Comparison of ENCODE assay signal across 35 cellular contexts in genomic region chr1:38446936-38447335, GRCh38.
"Had no signal": no experiment of that assay in that cellular context is flagged by ENCODE, and none has a peak within 500 bp of the region (broad histone marks: within the 10 kb centered on the region; RNA-seq: fewer than 3 reads in every experiment).

No MANE protein-coding gene starts in this region.

- FAIRE-seq: TTC549 had no signal

- H3K27ac Mint-ChIP-seq: activated B cell treated with CpG ODN at 0.5 μM for 24 hours; activated CD4-positive, alpha-beta memory T cell treated with anti-CD3 and anti-CD28 coated beads for 36 hours; activated CD4-positive, alpha-beta T cell treated with anti-CD3 and anti-CD28 coated beads, Interleukin-2, amount 10 ng/mL, durations not matched to agents 24 days and 14 days; activated CD8-positive, alpha-beta T cell treated with anti-CD3 and anti-CD28 coated beads for 36 hours; activated naive CD4-positive, alpha-beta T cell treated with anti-CD3 and anti-CD28 coated beads, Interleukin-2, amount 10 ng/mL, durations not matched to agents 7 days and 5 days; activated naive CD4-positive, alpha-beta T cell treated with anti-CD3 and anti-CD28 coated beads, Interleukin-2, amount 50 U/mL, for 24 hours; activated naive CD8-positive, alpha-beta T cell; activated naive CD8-positive, alpha-beta T cell treated with anti-CD3 and anti-CD28 coated beads, Interleukin-2, amount 10 ng/mL, durations not matched to agents 7 days and 5 days; activated naive CD8-positive, alpha-beta T cell treated with anti-CD3 and anti-CD28 coated beads, Interleukin-2, amount 50 U/mL, for 24 hours; activated T-cell treated with anti-CD3 and anti-CD28 coated beads, Interleukin-2, amount 50 U/mL, for 72 hours; activated T-helper 1 cell treated with anti-CD3 and anti-CD28 coated beads, Interleukin-12 subunit alpha, Interleukin-12 subunit beta, Interleukin-2, Interleukin-4 antibody, amounts not matched to agents 30 ng/mL and 10 ng/mL and 1 ng/mL, durations not matched to agents 14 hours and 24 hours and 36 hours; activated T-helper 17 cell treated with anti-CD3 and anti-CD28 coated beads, Interleukin-2, amount 50 U/mL, for 72 hours; T-cell; T-helper 2 cell treated with Interferon-gamma antibody and Interleukin-4, amounts not matched to agents 5 μg/mL and 100 μg/mL, for 36 hours had no signal

- H3K9me3 ChIP-seq: ascending aorta, body of pancreas had no signal

- H3K4me3 Mint-ChIP-seq: activated B cell treated with CpG ODN at 0.5 μM for 24 hours; activated CD4-positive, alpha-beta memory T cell treated with anti-CD3 and anti-CD28 coated beads for 36 hours; activated CD4-positive, alpha-beta T cell treated with anti-CD3 and anti-CD28 coated beads, Interleukin-2, amount 10 ng/mL, durations not matched to agents 24 days and 14 days; activated CD8-positive, alpha-beta T cell treated with anti-CD3 and anti-CD28 coated beads for 36 hours; activated naive CD4-positive, alpha-beta T cell treated with anti-CD3 and anti-CD28 coated beads, Interleukin-2, amount 10 ng/mL, durations not matched to agents 7 days and 5 days; activated naive CD4-positive, alpha-beta T cell treated with anti-CD3 and anti-CD28 coated beads, Interleukin-2, amount 50 U/mL, for 24 hours; activated naive CD8-positive, alpha-beta T cell; activated naive CD8-positive, alpha-beta T cell treated with anti-CD3 and anti-CD28 coated beads, Interleukin-2, amount 10 ng/mL, durations not matched to agents 7 days and 5 days; activated naive CD8-positive, alpha-beta T cell treated with anti-CD3 and anti-CD28 coated beads, Interleukin-2, amount 50 U/mL, for 24 hours; activated T-cell treated with anti-CD3 and anti-CD28 coated beads, Interleukin-2, amount 50 U/mL, for 4 hours; activated T-cell treated with anti-CD3 and anti-CD28 coated beads, Interleukin-2, amount 50 U/mL, for 72 hours; activated T-helper 1 cell treated with anti-CD3 and anti-CD28 coated beads, Interleukin-12 subunit alpha, Interleukin-12 subunit beta, Interleukin-2, Interleukin-4 antibody, amounts not matched to agents 30 ng/mL and 10 ng/mL and 1 ng/mL, durations not matched to agents 14 hours and 24 hours and 36 hours; activated T-helper 17 cell treated with anti-CD3 and anti-CD28 coated beads, Interleukin-2, amount 50 U/mL, for 72 hours; T-cell; T-helper 2 cell treated with Interferon-gamma antibody and Interleukin-4, amounts not matched to agents 5 μg/mL and 100 μg/mL, for 36 hours had no signal

- H3K4me1 ChIP-seq: ascending aorta, body of pancreas, breast epithelium had no signal

- DNase-seq: activated B cell treated with CpG ODN at 0.5 μM for 24 hours; activated CD4-positive, alpha-beta memory T cell treated with anti-CD3 and anti-CD28 coated beads for 36 hours; activated CD4-positive, alpha-beta T cell treated with anti-CD3 and anti-CD28 coated beads for 4 hours; activated CD4-positive, alpha-beta T cell treated with anti-CD3 and anti-CD28 coated beads, Interleukin-2, amount 10 ng/mL, durations not matched to agents 24 days and 14 days; activated CD4-positive, alpha-beta T cell treated with anti-CD3 and anti-CD28 coated beads, Interleukin-2, amount 50 U/mL, for 1 hour; activated CD4-positive, alpha-beta T cell treated with anti-CD3 and anti-CD28 coated beads, Interleukin-2, amount 50 U/mL, for 4 hours; activated CD4-positive, CD25-positive, alpha-beta regulatory T cell treated with anti-CD3 and anti-CD28 coated beads, Interleukin-2, amount 50 U/mL, for 72 hours; activated CD8-positive, alpha-beta memory T cell treated with anti-CD3 and anti-CD28 coated beads, Interleukin-2, amount 50 U/mL, for 4 hours; activated CD8-positive, alpha-beta T cell treated with anti-CD3 and anti-CD28 coated beads for 36 hours; activated gamma-delta T cell; activated naive CD4-positive, alpha-beta T cell treated with anti-CD3 and anti-CD28 coated beads, Interleukin-2, amount 10 ng/mL, durations not matched to agents 7 days and 5 days; activated naive CD4-positive, alpha-beta T cell treated with Interleukin-2 at 50 U/mL for 16 hours; activated naive CD8-positive, alpha-beta T cell treated with anti-CD3 and anti-CD28 coated beads, Interleukin-2, amount 10 ng/mL, durations not matched to agents 7 days and 5 days; activated naive CD8-positive, alpha-beta T cell treated with anti-CD3 and anti-CD28 coated beads, Interleukin-2, amount 50 U/mL, for 24 hours; activated T-cell treated with anti-CD3 and anti-CD28 coated beads for 4 hours; activated T-cell treated with anti-CD3 and anti-CD28 coated beads, Interleukin-2, amount 50 U/mL, for 1 hour; activated T-cell treated with anti-CD3 and anti-CD28 coated beads, Interleukin-2, amount 50 U/mL, for 4 hours; activated T-cell treated with anti-CD3 and anti-CD28 coated beads, Interleukin-2, amount 50 U/mL, for 72 hours; amygdala; anterior cingulate cortex; body of pancreas; brain microvascular endothelial cell; central memory CD4-positive, alpha-beta T cell; T-cell; T-helper 2 cell; T-helper 9 cell had no signal

- H3K4me1 Mint-ChIP-seq: activated B cell treated with CpG ODN at 0.5 μM for 24 hours; activated CD4-positive, alpha-beta T cell treated with anti-CD3 and anti-CD28 coated beads, Interleukin-2, amount 10 ng/mL, durations not matched to agents 24 days and 14 days; activated naive CD4-positive, alpha-beta T cell treated with anti-CD3 and anti-CD28 coated beads, Interleukin-2, amount 10 ng/mL, durations not matched to agents 7 days and 5 days; activated naive CD4-positive, alpha-beta T cell treated with anti-CD3 and anti-CD28 coated beads, Interleukin-2, amount 50 U/mL, for 24 hours; activated naive CD8-positive, alpha-beta T cell treated with anti-CD3 and anti-CD28 coated beads, Interleukin-2, amount 10 ng/mL, durations not matched to agents 7 days and 5 days; activated naive CD8-positive, alpha-beta T cell treated with anti-CD3 and anti-CD28 coated beads, Interleukin-2, amount 50 U/mL, for 24 hours; activated T-helper 17 cell treated with anti-CD3 and anti-CD28 coated beads, Interleukin-2, amount 50 U/mL, for 72 hours; T-cell had no signal

- H3K27me3 ChIP-seq: ascending aorta, body of pancreas, brain microvascular endothelial cell, breast epithelium had no signal

- H3K27ac ChIP-seq: ascending aorta, body of pancreas, brain microvascular endothelial cell, breast epithelium, VCaP had no signal

- H3K36me3 ChIP-seq: ascending aorta, brain microvascular endothelial cell, breast epithelium had no signal

- ATAC-seq: activated CD8-positive, alpha-beta T cell treated with anti-CD3 and anti-CD28 coated beads for 36 hours; activated naive CD8-positive, alpha-beta T cell treated with anti-CD3 and anti-CD28 coated beads, Interleukin-2, amount 50 U/mL, for 24 hours; activated T-cell treated with anti-CD3 and anti-CD28 coated beads, Interleukin-2, amount 50 U/mL, for 4 hours; activated T-cell treated with anti-CD3 and anti-CD28 coated beads, Interleukin-2, amount 50 U/mL, for 72 hours; activated T-helper 17 cell treated with anti-CD3 and anti-CD28 coated beads, Interleukin-2, amount 50 U/mL, for 72 hours; body of pancreas; T-cell had no signal

- H3K9me3 Mint-ChIP-seq: activated CD4-positive, alpha-beta T cell treated with anti-CD3 and anti-CD28 coated beads, Interleukin-2, amount 10 ng/mL, durations not matched to agents 24 days and 14 days; activated naive CD4-positive, alpha-beta T cell treated with anti-CD3 and anti-CD28 coated beads, Interleukin-2, amount 10 ng/mL, durations not matched to agents 7 days and 5 days; activated T-helper 1 cell treated with anti-CD3 and anti-CD28 coated beads, Interleukin-12 subunit alpha, Interleukin-12 subunit beta, Interleukin-2, Interleukin-4 antibody, amounts not matched to agents 30 ng/mL and 10 ng/mL and 1 ng/mL, durations not matched to agents 14 hours and 24 hours and 36 hours; T-helper 2 cell treated with Interferon-gamma antibody and Interleukin-4, amounts not matched to agents 5 μg/mL and 100 μg/mL, for 36 hours had no signal

- H3K4me3 ChIP-seq: ascending aorta, body of pancreas, breast epithelium had no signal

- H3K36me3 Mint-ChIP-seq: activated CD4-positive, alpha-beta memory T cell treated with anti-CD3 and anti-CD28 coated beads for 36 hours; activated naive CD4-positive, alpha-beta T cell treated with anti-CD3 and anti-CD28 coated beads, Interleukin-2, amount 10 ng/mL, durations not matched to agents 7 days and 5 days; activated naive CD8-positive, alpha-beta T cell; activated naive CD8-positive, alpha-beta T cell treated with anti-CD3 and anti-CD28 coated beads, Interleukin-2, amount 10 ng/mL, durations not matched to agents 7 days and 5 days; T-cell had no signal
